In the genomic region with DNA sequence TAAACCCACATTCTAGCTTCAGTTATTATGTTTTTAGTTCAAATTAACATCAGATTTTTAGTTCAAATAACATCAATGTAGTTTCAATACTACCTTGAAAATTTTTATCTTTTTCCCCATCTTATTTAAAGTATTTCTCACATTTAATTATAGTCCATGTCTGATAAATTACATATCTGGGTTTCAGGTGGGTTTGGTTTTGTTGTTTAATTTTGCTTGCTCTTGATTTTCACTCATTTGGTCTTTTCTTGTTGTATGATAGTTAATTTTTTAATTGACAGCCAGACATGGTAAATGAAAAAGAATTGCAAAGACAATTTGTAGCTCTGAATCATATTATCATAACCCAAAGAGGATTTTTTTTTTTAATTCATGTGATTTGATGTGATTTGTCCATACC, we compare ENCODE assay signal across 27 cellular contexts. TPM values are rescaled to one million over a fixed set of nuclear protein-coding genes. Genes with fewer than 3 reads are reported as not detected.
"Had no signal": no experiment of that assay in that cellular context is flagged by ENCODE, and none has a peak within 500 bp of the region (broad histone marks: within the 10 kb centered on the region; RNA-seq: fewer than 3 reads in every experiment).

No MANE protein-coding gene starts in this region.

- H3K27me3 ChIP-seq: colonic mucosa, esophagus squamous epithelium, gastrocnemius medialis, heart right ventricle, left lung had no signal

- H3K9me3 Mint-ChIP-seq: dendritic cell treated with granulocyte-macrophage colony-stimulating factor and Interleukin-4, amounts not matched to agents 40 ng/mL and 50 ng/mL, for 4 days; effector memory CD8-positive, alpha-beta T cell; immature natural killer cell had no signal

- H3K9me3 ChIP-seq: colonic mucosa, esophagus squamous epithelium, gastrocnemius medialis, left lung, lower lobe of right lung, mucosa of descending colon had no signal

- DNase-seq: colonic mucosa; cortex of kidney; effector CD8-positive, alpha-beta T cell; effector memory CD8-positive, alpha-beta T cell; endodermal cell; erythroblast; esophagus squamous epithelium; foreskin fibroblast; foreskin melanocyte; gastrocnemius medialis; glutamatergic neuron; head of caudate nucleus; heart right ventricle; hippocampal formation; immature natural killer cell; left cardiac atrium; left lung; left ventricle myocardium superior; lower lobe of right lung; mesenchymal stem cell; mucosa of descending colon; naive B cell had no signal

- ATAC-seq: effector memory CD8-positive, alpha-beta T cell; esophagus mucosa; gastrocnemius medialis; heart right ventricle; left cardiac atrium; left lung; left ventricle myocardium superior; lower lobe of right lung; mucosa of descending colon had no signal

- H3K36me3 ChIP-seq: colonic mucosa, esophagus squamous epithelium, gastrocnemius medialis, heart right ventricle, left lung, lower lobe of right lung had no signal

- H3K27me3 Mint-ChIP-seq: dendritic cell treated with granulocyte-macrophage colony-stimulating factor and Interleukin-4, amounts not matched to agents 40 ng/mL and 50 ng/mL, for 4 days had no signal

- H3K27ac ChIP-seq: colonic mucosa, epithelial cell of prostate, esophagus squamous epithelium, gastrocnemius medialis, heart right ventricle, left lung, lower lobe of right lung had no signal

- H3K27ac Mint-ChIP-seq: dendritic cell treated with granulocyte-macrophage colony-stimulating factor and Interleukin-4, amounts not matched to agents 40 ng/mL and 50 ng/mL, for 4 days; effector memory CD8-positive, alpha-beta T cell; endodermal cell; immature natural killer cell; mesothelial cell of epicardium; naive B cell had no signal

- H3K4me1 ChIP-seq: colonic mucosa, esophagus squamous epithelium, gastrocnemius medialis, heart right ventricle, left lung, lower lobe of right lung had no signal

- H3K4me1 Mint-ChIP-seq: immature natural killer cell, naive B cell had no signal

- FAIRE-seq: endometrium had no signal

- H3K36me3 Mint-ChIP-seq: immature natural killer cell, naive B cell had no signal

- H3K4me3 Mint-ChIP-seq: dendritic cell treated with granulocyte-macrophage colony-stimulating factor and Interleukin-4, amounts not matched to agents 40 ng/mL and 50 ng/mL, for 4 days; effector memory CD8-positive, alpha-beta T cell; endodermal cell; immature natural killer cell; mesothelial cell of epicardium; naive B cell had no signal

- H3K4me3 ChIP-seq: colonic mucosa, esophagus squamous epithelium, gastrocnemius medialis, heart right ventricle, left lung, lower lobe of right lung, mucosa of descending colon had no signal

RNA-seq across cellular contexts. Expression of gene GYG2, which starts 41.9 kb away (rescaled TPM):
- polyA plus RNA-seq: immature natural killer cell had no signal
